21 cellular contexts compared by ENCODE assay signal in the genomic region with DNA sequence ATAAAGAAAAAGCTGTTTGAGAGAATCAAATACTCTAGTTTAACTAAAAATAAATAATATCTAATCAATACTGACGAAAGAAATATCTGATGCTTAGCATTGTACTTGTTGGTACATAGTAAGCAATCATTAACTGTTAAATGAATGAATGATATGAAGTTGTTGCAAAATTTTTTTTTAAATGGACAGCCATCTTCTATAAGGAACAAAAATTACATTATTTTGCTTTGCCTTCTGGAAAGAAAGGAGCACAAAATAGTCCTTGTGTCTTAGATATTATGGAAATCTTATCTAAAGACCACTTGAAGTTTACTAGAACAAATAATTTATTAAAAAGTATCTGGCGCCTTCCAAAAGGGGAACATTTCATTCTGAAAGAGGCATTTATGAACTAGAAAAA.
"Had no signal": no experiment of that assay in that cellular context is flagged by ENCODE, and none has a peak within 500 bp of the region (broad histone marks: within the 10 kb centered on the region; RNA-seq: fewer than 3 reads in every experiment).

No MANE protein-coding gene starts in this region.

- FAIRE-seq: endometrium had no signal

- ATAC-seq: lower lobe of right lung, T-cell had no signal

- H3K27me3 Mint-ChIP-seq: central memory CD8-positive, alpha-beta T cell; T-cell had no signal

- H3K36me3 ChIP-seq: ascending aorta, colonic mucosa, lower lobe of right lung, sigmoid colon, suprapubic skin, vagina had no signal

- H3K4me3 ChIP-seq: ascending aorta, colonic mucosa, lower lobe of right lung, sigmoid colon, suprapubic skin, vagina had no signal

- H3K9me3 ChIP-seq: ascending aorta, colonic mucosa, lower lobe of right lung, sigmoid colon, suprapubic skin, vagina had no signal

- H3K9me3 Mint-ChIP-seq: central memory CD8-positive, alpha-beta T cell; mesothelial cell of epicardium; nephron; T-cell had no signal

- DNase-seq: activated CD8-positive, alpha-beta memory T cell treated with anti-CD3 and anti-CD28 coated beads for 24 hours; activated CD8-positive, alpha-beta memory T cell treated with anti-CD3 and anti-CD28 coated beads, Interleukin-2, amount 50 U/mL, for 48 hours; activated naive CD4-positive, alpha-beta T cell; colonic mucosa; erythroblast; foreskin melanocyte; glutamatergic neuron; hippocampal formation; islet precursor cell; lower lobe of right lung; sigmoid colon; stimulated activated naive CD4-positive, alpha-beta T cell treated with Interleukin-2 at 50 U/mL for 16 hours; T-cell; trophoblast cell had no signal

- H3K4me3 Mint-ChIP-seq: central memory CD8-positive, alpha-beta T cell; mesothelial cell of epicardium had no signal

- H3K27me3 ChIP-seq: ascending aorta, colonic mucosa, sigmoid colon, suprapubic skin, vagina had no signal

- H3K4me1 ChIP-seq: colonic mucosa had no signal

- H3K36me3 Mint-ChIP-seq: mesothelial cell of epicardium had no signal

- H3K27ac Mint-ChIP-seq: mesothelial cell of epicardium had no signal

- H3K27ac ChIP-seq: ascending aorta, colonic mucosa, lower lobe of right lung, sigmoid colon, suprapubic skin, vagina had no signal
